In genomic region chr15:88401972-88402656, GRCh38 we compare ENCODE assay signal across 10 cellular contexts.
DNase-seq lines count a peak whose midpoint lies in the region; ATAC-seq and TF ChIP-seq lines count a peak whose summit lies in the region.
"Had no signal": no experiment of that assay in that cellular context is flagged by ENCODE, and none has a peak within 500 bp of the region (broad histone marks: within the 10 kb centered on the region; RNA-seq: fewer than 3 reads in every experiment).

No MANE protein-coding gene starts in this region.

- ATAC-seq in heart left ventricle (peak; percentile 75 to 90 (median 84)), GM19395 (IDR thresholded peaks at IDR 0.05; ENCODE audit: unreplicated experiment) (no peak), GM19463 (IDR thresholded peaks at IDR 0.05; ENCODE audit: unreplicated experiment) (no peak)
- ATAC-seq in stimulated activated naive CD8-positive, alpha-beta T cell treated with anti-CD3 and anti-CD28 coated beads, Interleukin-15, amount 100 ng/mL, for 72 hours = peak; percentile 33
- ATAC-seq in activated T-helper 17 cell treated with anti-CD3 and anti-CD28 coated beads, Interleukin-2, amount 50 U/mL, for 72 hours (replicated peaks) = no peak

- no peak for TF ChIP-seq POLR2A in heart left ventricle (IDR thresholded peaks at IDR 0.05)

- peaks cover 0 to 28% (median 8%) of the 10 kb centered on the region in 12 donors for H3K4me1 ChIP-seq in heart left ventricle

- peaks cover 0 to 3% (median 0%) of the 10 kb centered on the region in 12 donors for H3K9me3 ChIP-seq in heart left ventricle

- no peaks in the 10 kb centered on the region for H3K36me3 ChIP-seq in heart left ventricle

- 7 to 18% (median 15%) methylated on average over 10 of the region's 10 CpGs for WGBS in heart left ventricle, 4 donors

- peak; percentile 11 for DNase-seq in activated T-cell treated with anti-CD3 and anti-CD28 coated beads for 48 hours (ENCODE audit: low read depth)
- DNase-seq in activated T-cell treated with anti-CD3 and anti-CD28 coated beads, Interleukin-2, amount 50 U/mL, for 1 hour = no peak
- peak; percentile 63 for DNase-seq in SK-N-DZ (ENCODE audit: low spot score)
- DNase-seq in heart left ventricle = peak; percentile 57 to 87 (median 71)
- DNase-seq in stimulated activated naive CD8-positive, alpha-beta T cell treated with anti-CD3 and anti-CD28 coated beads, Interleukin-15, amount 100 ng/mL, for 72 hours = peak in 1 of 2 donors; percentile 13
- DNase-seq: NCI-H146 had no signal

- intact Hi-C loops in heart left ventricle (cut with DNase I) = no loop called here

- no peaks in the 10 kb centered on the region for H3K27me3 ChIP-seq in heart left ventricle

- peak overlapping the region in 1 of 2 donors; percentile 20 for H3K27ac Mint-ChIP-seq in stimulated activated naive CD8-positive, alpha-beta T cell treated with anti-CD3 and anti-CD28 coated beads, Interleukin-15, amount 100 ng/mL, for 72 hours
- H3K27ac Mint-ChIP-seq in activated T-helper 17 cell treated with anti-CD3 and anti-CD28 coated beads, Interleukin-2, amount 50 U/mL, for 72 hours = no peak overlapping the region

- no peaks in the 10 kb centered on the region for H3K27me3 Mint-ChIP-seq in stimulated activated naive CD8-positive, alpha-beta T cell treated with anti-CD3 and anti-CD28 coated beads, Interleukin-15, amount 100 ng/mL, for 72 hours
- H3K27me3 Mint-ChIP-seq in activated T-helper 17 cell treated with anti-CD3 and anti-CD28 coated beads, Interleukin-2, amount 50 U/mL, for 72 hours = peaks cover 39% of the 10 kb centered on the region

- no peaks in the 10 kb centered on the region for H3K36me3 Mint-ChIP-seq in activated T-helper 17 cell treated with anti-CD3 and anti-CD28 coated beads, Interleukin-2, amount 50 U/mL, for 72 hours (ENCODE audit: low read depth)

- no peak for TF ChIP-seq CTCF in heart left ventricle (IDR thresholded peaks at IDR 0.05)

- peaks cover 6% of the 10 kb centered on the region for H3K4me1 Mint-ChIP-seq in stimulated activated naive CD8-positive, alpha-beta T cell treated with anti-CD3 and anti-CD28 coated beads, Interleukin-15, amount 100 ng/mL, for 72 hours
- no peaks in the 10 kb centered on the region for H3K4me1 Mint-ChIP-seq in activated T-helper 17 cell treated with anti-CD3 and anti-CD28 coated beads, Interleukin-2, amount 50 U/mL, for 72 hours

- H3K9me3 Mint-ChIP-seq in stimulated activated naive CD8-positive, alpha-beta T cell treated with anti-CD3 and anti-CD28 coated beads, Interleukin-15, amount 100 ng/mL, for 72 hours = no peaks in the 10 kb centered on the region
- no peaks in the 10 kb centered on the region for H3K9me3 Mint-ChIP-seq in activated T-helper 17 cell treated with anti-CD3 and anti-CD28 coated beads, Interleukin-2, amount 50 U/mL, for 72 hours

- peak overlapping the region in 1 of 12 donors; percentile 5 for H3K4me3 ChIP-seq in heart left ventricle

- no peak overlapping the region for H3K4me3 Mint-ChIP-seq in stimulated activated naive CD8-positive, alpha-beta T cell treated with anti-CD3 and anti-CD28 coated beads, Interleukin-15, amount 100 ng/mL, for 72 hours
- H3K4me3 Mint-ChIP-seq in activated T-helper 17 cell treated with anti-CD3 and anti-CD28 coated beads, Interleukin-2, amount 50 U/mL, for 72 hours = no peak overlapping the region

- H3K27ac ChIP-seq in heart left ventricle = peak overlapping the region in 11 of 12 donors; percentile 38 to 85 (median 74)
- H3K27ac ChIP-seq: VCaP had no signal

Comparison
In these comparisons a context has a peak if more than half of its experiments do, and no peak if none do; other contexts are left out.
1. ATAC-seq: peak in heart left ventricle (4 of 4) and stimulated activated naive CD8-positive, alpha-beta T cell treated with anti-CD3 and anti-CD28 coated beads, Interleukin-15, amount 100 ng/mL, for 72 hours (single experiment); none in GM19395 (single experiment), activated T-helper 17 cell treated with anti-CD3 and anti-CD28 coated beads, Interleukin-2, amount 50 U/mL, for 72 hours (single experiment) and GM19463 (single experiment).